Comparison of ENCODE assay signal across 22 cellular contexts in genomic region chr12:121819212-121819949, GRCh38. TPM values are rescaled to one million over a fixed set of nuclear protein-coding genes. Genes with fewer than 3 reads are reported as not detected.
"Had no signal": no experiment of that assay in that cellular context is flagged by ENCODE, and none has a peak within 500 bp of the region (broad histone marks: within the 10 kb centered on the region; RNA-seq: fewer than 3 reads in every experiment).

No MANE protein-coding gene starts in this region.

- H3K27me3 ChIP-seq: body of pancreas, tibial nerve, uterus had no signal

- H3K27me3 Mint-ChIP-seq: activated CD4-positive, alpha-beta memory T cell treated with anti-CD3 and anti-CD28 coated beads, Interleukin-2, amount 10 ng/mL, durations not matched to agents 7 days and 5 days; activated naive CD8-positive, alpha-beta T cell treated with anti-CD3 and anti-CD28 coated beads, Interleukin-2, amount 10 ng/mL, durations not matched to agents 7 days and 5 days; natural killer cell treated with Interleukin-12 subunit alpha and Interleukin-12 subunit beta and Interleukin-15 and Interleukin-18, amount 100 ng/mL, for 72 hours; stimulated activated naive CD8-positive, alpha-beta T cell treated with anti-CD3 and anti-CD28 coated beads, Interleukin-15, Interleukin-2, amounts not matched to agents 100 ng/mL and 50 ng/mL, for 24 hours had no signal

- H3K27ac Mint-ChIP-seq: activated CD4-positive, alpha-beta memory T cell treated with anti-CD3 and anti-CD28 coated beads, Interleukin-2, amount 10 ng/mL, durations not matched to agents 7 days and 5 days; activated naive CD8-positive, alpha-beta T cell treated with anti-CD3 and anti-CD28 coated beads, Interleukin-2, amount 10 ng/mL, durations not matched to agents 7 days and 5 days; mesothelial cell of epicardium; natural killer cell treated with Interleukin-12 subunit alpha and Interleukin-12 subunit beta and Interleukin-15 and Interleukin-18, amount 100 ng/mL, for 72 hours; stimulated activated naive CD8-positive, alpha-beta T cell treated with anti-CD3 and anti-CD28 coated beads, Interleukin-15, Interleukin-2, amounts not matched to agents 100 ng/mL and 50 ng/mL, for 24 hours; T-helper 1 cell treated with Interleukin-12 subunit alpha and Interleukin-12 subunit beta and Interleukin-4 antibody, amounts not matched to agents 30 μg/mL and 1 μg/mL, for 36 hours; WTC11 had no signal

- H3K9me3 Mint-ChIP-seq: activated CD4-positive, alpha-beta memory T cell treated with anti-CD3 and anti-CD28 coated beads, Interleukin-2, amount 10 ng/mL, durations not matched to agents 7 days and 5 days; activated naive CD8-positive, alpha-beta T cell treated with anti-CD3 and anti-CD28 coated beads, Interleukin-2, amount 10 ng/mL, durations not matched to agents 7 days and 5 days; mesothelial cell of epicardium; natural killer cell treated with Interleukin-12 subunit alpha and Interleukin-12 subunit beta and Interleukin-15 and Interleukin-18, amount 100 ng/mL, for 72 hours; stimulated activated naive CD8-positive, alpha-beta T cell treated with anti-CD3 and anti-CD28 coated beads, Interleukin-15, Interleukin-2, amounts not matched to agents 100 ng/mL and 50 ng/mL, for 24 hours; T-helper 1 cell treated with Interleukin-12 subunit alpha and Interleukin-12 subunit beta and Interleukin-4 antibody, amounts not matched to agents 30 μg/mL and 1 μg/mL, for 36 hours; WTC11 had no signal

- H3K4me1 Mint-ChIP-seq: mesothelial cell of epicardium, WTC11 had no signal

- H3K4me3 Mint-ChIP-seq: activated CD4-positive, alpha-beta memory T cell treated with anti-CD3 and anti-CD28 coated beads, Interleukin-2, amount 10 ng/mL, durations not matched to agents 7 days and 5 days; activated naive CD8-positive, alpha-beta T cell treated with anti-CD3 and anti-CD28 coated beads, Interleukin-2, amount 10 ng/mL, durations not matched to agents 7 days and 5 days; mesothelial cell of epicardium; natural killer cell treated with Interleukin-12 subunit alpha and Interleukin-12 subunit beta and Interleukin-15 and Interleukin-18, amount 100 ng/mL, for 72 hours; stimulated activated naive CD8-positive, alpha-beta T cell treated with anti-CD3 and anti-CD28 coated beads, Interleukin-15, Interleukin-2, amounts not matched to agents 100 ng/mL and 50 ng/mL, for 24 hours; T-helper 1 cell treated with Interleukin-12 subunit alpha and Interleukin-12 subunit beta and Interleukin-4 antibody, amounts not matched to agents 30 μg/mL and 1 μg/mL, for 36 hours; WTC11 had no signal

- FAIRE-seq: colon, endometrium, frontal cortex, keratinocyte had no signal

- H3K4me1 ChIP-seq: body of pancreas, tibial nerve, uterus had no signal

- H3K9me3 ChIP-seq: body of pancreas, tibial nerve, uterus had no signal

- H3K4me3 ChIP-seq: body of pancreas, tibial nerve, uterus had no signal

- H3K27ac ChIP-seq: body of pancreas, tibial nerve, uterus had no signal

- DNase-seq: activated CD4-positive, alpha-beta memory T cell treated with anti-CD3 and anti-CD28 coated beads, Interleukin-2, amount 10 ng/mL, durations not matched to agents 7 days and 5 days; activated CD4-positive, alpha-beta T cell treated with anti-CD3 and anti-CD28 coated beads for 4 hours; activated naive CD8-positive, alpha-beta T cell treated with anti-CD3 and anti-CD28 coated beads, Interleukin-2, amount 10 ng/mL, durations not matched to agents 7 days and 5 days; amygdala; body of pancreas; head of caudate nucleus; nucleus accumbens; retina; stimulated activated CD4-positive, alpha-beta T cell treated with anti-CD3 and anti-CD28 coated beads, Interleukin-2, amount 100 ng/mL, for 24 hours; uterus had no signal

- H3K36me3 ChIP-seq: uterus had no signal

- ATAC-seq: body of pancreas; left lobe of liver; natural killer cell treated with Interleukin-12 subunit alpha and Interleukin-12 subunit beta and Interleukin-15 and Interleukin-18, amount 100 ng/mL, for 72 hours; WTC11 had no signal

RNA-seq across cellular contexts. Expression of gene HPD, which starts 39.3 kb away (rescaled TPM):
- total RNA-seq: activated CD4-positive, alpha-beta memory T cell treated with anti-CD3 and anti-CD28 coated beads, Interleukin-2, amount 10 ng/mL, durations not matched to agents 7 days and 5 days; activated naive CD8-positive, alpha-beta T cell treated with anti-CD3 and anti-CD28 coated beads, Interleukin-2, amount 10 ng/mL, durations not matched to agents 7 days and 5 days; frontal cortex; lung microvascular endothelial cell; natural killer cell treated with Interleukin-12 subunit alpha and Interleukin-12 subunit beta and Interleukin-15 and Interleukin-18, amount 100 ng/mL, for 72 hours had no signal
- polyA plus RNA-seq: keratinocyte had no signal
